Comparison of ENCODE assay signal across 9 cellular contexts in the genomic region with DNA sequence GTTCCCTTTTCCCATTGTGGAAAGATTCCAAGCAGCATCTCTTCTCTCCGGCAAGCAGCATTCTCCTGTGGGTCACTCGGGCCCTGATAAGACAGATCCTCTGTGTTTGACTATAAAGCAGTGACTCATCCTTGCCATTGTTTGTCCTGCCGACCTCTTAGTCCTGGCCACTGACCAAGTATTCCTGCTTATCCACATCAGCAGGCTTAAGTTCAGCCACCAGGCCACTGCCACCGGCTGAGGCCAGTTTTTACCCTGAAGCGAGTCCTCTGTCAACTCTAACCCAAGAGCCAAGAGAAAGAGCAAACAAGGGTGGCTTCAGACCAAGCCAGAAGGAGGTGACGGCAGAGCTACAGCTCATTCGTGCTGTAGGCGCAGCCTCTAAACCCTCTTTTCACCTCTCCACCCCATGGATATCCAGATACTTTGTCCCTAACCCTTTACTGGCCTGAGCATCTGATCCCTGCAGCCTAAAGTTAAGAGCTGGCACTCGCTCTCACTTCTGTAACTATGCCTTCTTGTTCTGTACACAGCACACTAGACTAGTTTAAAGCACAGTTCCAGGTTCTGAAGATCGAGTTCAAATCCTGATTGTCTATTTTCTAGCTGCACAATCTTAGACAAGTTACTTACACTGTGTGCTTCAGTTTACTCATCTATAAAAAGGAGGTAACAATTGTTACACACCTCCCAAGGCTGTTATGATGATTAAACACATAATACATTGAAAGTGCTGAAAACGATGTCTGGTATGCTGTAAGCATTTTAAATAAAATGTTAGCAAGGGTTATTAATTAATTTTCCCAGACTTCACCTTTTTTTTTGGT. TPM values are rescaled to one million over a fixed set of nuclear protein-coding genes. Genes with fewer than 3 reads are reported as not detected.
DNase-seq lines count a peak whose midpoint lies in the region; ATAC-seq and TF ChIP-seq lines count a peak whose summit lies in the region.
"Had no signal": no experiment of that assay in that cellular context is flagged by ENCODE, and none has a peak within 500 bp of the region (broad histone marks: within the 10 kb centered on the region; RNA-seq: fewer than 3 reads in every experiment).

No MANE protein-coding gene starts in this region.

- H3K27ac ChIP-seq in SJCRH30: peak overlapping the region; percentile 58
- peak overlapping the region; percentile 61 to 94 (median 78) for H3K27ac ChIP-seq in heart left ventricle

- 20 to 36% (median 25%) methylated on average over 11 of the region's 11 CpGs for WGBS in heart left ventricle, 4 donors

- peak; percentile 90 to 94 (median 92) for ATAC-seq in heart left ventricle
- no peak for ATAC-seq in HG02973 (IDR thresholded peaks at IDR 0.05; ENCODE audit: unreplicated experiment)
- no peak for ATAC-seq in GM18861 (IDR thresholded peaks at IDR 0.05; ENCODE audit: unreplicated experiment)

- no peak for TF ChIP-seq POLR2A in heart left ventricle (IDR thresholded peaks at IDR 0.05)

- H3K36me3 ChIP-seq in SJCRH30 (no peaks in the 10 kb centered on the region), heart left ventricle (no peaks in the 10 kb centered on the region)

- H3K4me3 ChIP-seq in SJCRH30 (peak overlapping the region; percentile 27), heart left ventricle (peak overlapping the region in 5 of 12 donors; percentile 2 to 28 (median 6))

- peak; percentile 23 for DNase-seq in GM03348 (ENCODE audit: low spot score)
- DNase-seq in SJCRH30: peak; percentile 80 to 89
- DNase-seq in heart left ventricle: peak in 4 of 5 donors; percentile 58 to 88 (median 76)
- peak; percentile 95 for DNase-seq in pons (ENCODE audit: low spot score)
- DNase-seq in KG1 (lab: John Stamatoyannopoulos, UW): no peak
- DNase-seq in DMS79 treated with DMSO at 0.1 percent for 48 hours (lab: John Stamatoyannopoulos, UW): no peak
- DNase-seq: stimulated activated CD4-positive, alpha-beta T cell treated with anti-CD3 and anti-CD28 coated beads, Interleukin-15, amount 100 ng/mL, for 24 hours had no signal

- H3K4me1 ChIP-seq in SJCRH30: peaks cover 18% of the 10 kb centered on the region
- H3K4me1 ChIP-seq in heart left ventricle: peaks cover 0 to 25% (median 12%) of the 10 kb centered on the region in 12 donors

- intact Hi-C loops in heart left ventricle (cut with DNase I): loop anchor here in 2 of 10 donors (2.0 kb wide), 1 partner anchor 25 kb away; no protein-coding TSS in a partner anchor

- TF ChIP-seq CTCF in heart left ventricle (IDR thresholded peaks at IDR 0.05): no peak

- H3K27me3 ChIP-seq in SJCRH30 (no peaks in the 10 kb centered on the region), heart left ventricle (no peaks in the 10 kb centered on the region)

- H3K9me3 ChIP-seq in SJCRH30 (replicated peaks) (no peaks in the 10 kb centered on the region), heart left ventricle (no peaks in the 10 kb centered on the region)

RNA-seq across cellular contexts. Expression of a gene that starts 31.0 kb away (rescaled TPM):
- 104 and 105 TPM in 2 replicates for total RNA-seq in SJCRH30 (2014; rRNA removed; shearing (Covaris generic))
- total RNA-seq in heart left ventricle: 10 to 100 TPM in 8 of 9 donors, 1 to 10 TPM in 1; 8.9 to 19.7 (median 13.7) TPM
- 10 to 100 TPM in 1 of 2 donors, 1 to 10 TPM in 1; 7.6 to 12.1 TPM for polyA plus RNA-seq in heart left ventricle

Comparison
In these comparisons a context has a peak if more than half of its experiments do, and no peak if none do; other contexts are left out.
1. DNase-seq: peak in GM03348 (single experiment), SJCRH30 (2 of 2), heart left ventricle (4 of 5) and pons (single experiment); none in KG1 (single experiment) and DMS79 treated with DMSO at 0.1 percent for 48 hours (single experiment).
2. ATAC-seq: peak in heart left ventricle (4 of 4); none in HG02973 (single experiment) and GM18861 (single experiment).